Comparison of ENCODE assay signal across 18 cellular contexts in the genomic region with DNA sequence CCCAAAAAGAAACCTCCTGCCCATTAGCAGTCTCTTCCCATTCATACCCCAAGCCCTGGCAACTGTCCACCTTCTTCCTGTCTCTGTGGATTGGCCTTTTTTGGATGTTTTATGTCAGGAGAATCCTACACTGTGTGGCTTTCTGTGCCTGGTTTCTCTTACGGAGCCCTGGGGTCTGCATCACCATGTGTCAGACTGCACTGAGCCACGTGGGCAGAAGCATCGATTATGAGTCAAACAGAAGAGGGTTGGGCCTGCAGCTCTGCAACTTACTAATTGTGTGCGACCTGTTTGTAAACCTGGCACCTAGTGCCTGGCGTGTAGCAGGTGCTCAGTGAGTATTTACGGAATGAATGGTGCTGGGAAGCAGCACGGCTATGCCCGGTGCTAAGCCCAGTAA.
A peak's percentile ranks its signal among the peaks of the same experiment; 100 is the strongest.
DNase-seq lines count a peak whose midpoint lies in the region; ATAC-seq and TF ChIP-seq lines count a peak whose summit lies in the region.
"Had no signal": no experiment of that assay in that cellular context is flagged by ENCODE, and none has a peak within 500 bp of the region (broad histone marks: within the 10 kb centered on the region; RNA-seq: fewer than 3 reads in every experiment).

No MANE protein-coding gene starts in this region.

- POLR2A ChIA-PET in activated CD8-positive, alpha-beta T cell treated with anti-CD3 and anti-CD28 coated beads for 36 hours (lab: Charles Lee), result no interaction called here
- POLR2A ChIA-PET in activated CD8-positive, alpha-beta T cell treated with anti-CD3 and anti-CD28 coated beads, Interleukin-2, amount 10 ng/mL, durations not matched to agents 7 days and 5 days (lab: Charles Lee), result no interaction called here

- H3K9me3 ChIP-seq in smooth muscle cell (replicated peaks; ENCODE audit: low read depth), result no peaks in the 10 kb centered on the region

- ATAC-seq in activated CD8-positive, alpha-beta T cell treated with anti-CD3 and anti-CD28 coated beads for 36 hours, result no peak
- ATAC-seq in activated CD8-positive, alpha-beta T cell treated with anti-CD3 and anti-CD28 coated beads, Interleukin-2, amount 10 ng/mL, durations not matched to agents 7 days and 5 days, result no peak
- ATAC-seq in activated naive CD8-positive, alpha-beta T cell treated with anti-CD3 and anti-CD28 coated beads, Interleukin-2, amount 50 U/mL, for 24 hours, result peak; percentile 24
- ATAC-seq in foreskin keratinocyte (peak; percentile 74), GM18517 (IDR thresholded peaks at IDR 0.05; ENCODE audit: unreplicated experiment) (no peak)
- ATAC-seq: activated naive CD4-positive, alpha-beta T cell treated with anti-CD3 and anti-CD28 coated beads, Interleukin-2, amount 50 U/mL, for 72 hours had no signal

- no peaks in the 10 kb centered on the region for H3K79me2 ChIP-seq in smooth muscle cell (ENCODE audit: low read depth)

- peak overlapping the region; percentile 30 for H3K27ac Mint-ChIP-seq in activated CD8-positive, alpha-beta T cell treated with anti-CD3 and anti-CD28 coated beads for 36 hours
- H3K27ac Mint-ChIP-seq in activated CD8-positive, alpha-beta T cell treated with anti-CD3 and anti-CD28 coated beads, Interleukin-2, amount 10 ng/mL, durations not matched to agents 7 days and 5 days, result no peak overlapping the region
- no peak overlapping the region for H3K27ac Mint-ChIP-seq in activated naive CD8-positive, alpha-beta T cell treated with anti-CD3 and anti-CD28 coated beads, Interleukin-2, amount 50 U/mL, for 24 hours
- H3K27ac Mint-ChIP-seq: activated B cell treated with CpG ODN at 0.5 μM for 24 hours had no signal

- H3K4me1 Mint-ChIP-seq in activated CD8-positive, alpha-beta T cell treated with anti-CD3 and anti-CD28 coated beads for 36 hours (ENCODE audit: low read depth), result peaks cover 8% of the 10 kb centered on the region
- H3K4me1 Mint-ChIP-seq in activated CD8-positive, alpha-beta T cell treated with anti-CD3 and anti-CD28 coated beads, Interleukin-2, amount 10 ng/mL, durations not matched to agents 7 days and 5 days (ENCODE audit: low read depth), result peaks cover 20% of the 10 kb centered on the region
- H3K4me1 Mint-ChIP-seq in activated naive CD8-positive, alpha-beta T cell treated with anti-CD3 and anti-CD28 coated beads, Interleukin-2, amount 50 U/mL, for 24 hours, result peaks cover 19% of the 10 kb centered on the region

- DNase-seq in activated CD8-positive, alpha-beta T cell treated with anti-CD3 and anti-CD28 coated beads for 36 hours, result no peak
- DNase-seq in activated CD8-positive, alpha-beta T cell treated with anti-CD3 and anti-CD28 coated beads, Interleukin-2, amount 10 ng/mL, durations not matched to agents 7 days and 5 days, result no peak
- no peak for DNase-seq in activated naive CD8-positive, alpha-beta T cell treated with anti-CD3 and anti-CD28 coated beads, Interleukin-2, amount 50 U/mL, for 24 hours
- peak in 1 of 2 donors; percentile 40 for DNase-seq in foreskin keratinocyte
- DNase-seq in smooth muscle cell (lab: John Stamatoyannopoulos, UW; ENCODE audit: unreplicated experiment), result no peak
- no peak for DNase-seq in activated CD4-positive, alpha-beta T cell treated with anti-CD3 and anti-CD28 coated beads, Interleukin-2, amount 50 U/mL, for 4 hours
- no peak for DNase-seq in GM03348 (ENCODE audit: low spot score)
- DNase-seq: activated B cell treated with CpG ODN at 0.5 μM for 24 hours; activated CD8-positive, alpha-beta memory T cell treated with anti-CD3 and anti-CD28 coated beads, Interleukin-2, amount 50 U/mL, for 48 hours; CD8-positive, alpha-beta memory T cell; GDM1; left cardiac atrium; NCI-H2081 treated with DMSO at 0.1 percent for 48 hours; NCI-H69; stimulated activated CD4-positive, alpha-beta T cell treated with anti-CD3 and anti-CD28 coated beads, Interleukin-2, amount 100 ng/mL, for 24 hours; SW 1271 had no signal

- H3K27me3 Mint-ChIP-seq in activated CD8-positive, alpha-beta T cell treated with anti-CD3 and anti-CD28 coated beads for 36 hours, result no peaks in the 10 kb centered on the region
- no peaks in the 10 kb centered on the region for H3K27me3 Mint-ChIP-seq in activated CD8-positive, alpha-beta T cell treated with anti-CD3 and anti-CD28 coated beads, Interleukin-2, amount 10 ng/mL, durations not matched to agents 7 days and 5 days (ENCODE audit: low read depth)
- H3K27me3 Mint-ChIP-seq in activated naive CD8-positive, alpha-beta T cell treated with anti-CD3 and anti-CD28 coated beads, Interleukin-2, amount 50 U/mL, for 24 hours, result no peaks in the 10 kb centered on the region
- H3K27me3 Mint-ChIP-seq: activated B cell treated with CpG ODN at 0.5 μM for 24 hours had no signal

- peaks cover 15% of the 10 kb centered on the region for H3K4me1 ChIP-seq in foreskin keratinocyte
- H3K4me1 ChIP-seq in smooth muscle cell (ENCODE audit: low read depth), result peaks cover 17% of the 10 kb centered on the region

- H3F3A ChIP-seq in smooth muscle cell (ENCODE audit: low read depth), result peaks cover 22% of the 10 kb centered on the region

- H3K4me3 ChIP-seq in smooth muscle cell, result no peak overlapping the region

- H3K27me3 ChIP-seq in foreskin keratinocyte, result no peaks in the 10 kb centered on the region
- no peaks in the 10 kb centered on the region for H3K27me3 ChIP-seq in smooth muscle cell (ENCODE audit: low read depth)

- intact Hi-C loops in activated CD8-positive, alpha-beta T cell treated with anti-CD3 and anti-CD28 coated beads for 36 hours (cut with micrococcal nuclease), result no loop called here

- no peak for TF ChIP-seq CTCF in activated CD8-positive, alpha-beta T cell treated with anti-CD3 and anti-CD28 coated beads for 36 hours (IDR thresholded peaks at IDR 0.05)
- TF ChIP-seq CTCF in foreskin keratinocyte (conservative IDR thresholded peaks at IDR 0.05) (no peak), smooth muscle cell (IDR thresholded peaks at IDR 0.05; ENCODE audit: borderline replicate concordance, insufficient read depth, poor library complexity, severe bottlenecking) (no peak)

- peaks cover 60% of the 10 kb centered on the region for H3K36me3 Mint-ChIP-seq in activated CD8-positive, alpha-beta T cell treated with anti-CD3 and anti-CD28 coated beads for 36 hours (ENCODE audit: low read depth)
- peaks cover 77% of the 10 kb centered on the region for H3K36me3 Mint-ChIP-seq in activated CD8-positive, alpha-beta T cell treated with anti-CD3 and anti-CD28 coated beads, Interleukin-2, amount 10 ng/mL, durations not matched to agents 7 days and 5 days (ENCODE audit: low read depth)
- H3K36me3 Mint-ChIP-seq in activated naive CD8-positive, alpha-beta T cell treated with anti-CD3 and anti-CD28 coated beads, Interleukin-2, amount 50 U/mL, for 24 hours (ENCODE audit: low read depth), result peaks cover 84% of the 10 kb centered on the region

- no peak overlapping the region for H3K4me3 Mint-ChIP-seq in activated CD8-positive, alpha-beta T cell treated with anti-CD3 and anti-CD28 coated beads for 36 hours
- no peak overlapping the region for H3K4me3 Mint-ChIP-seq in activated CD8-positive, alpha-beta T cell treated with anti-CD3 and anti-CD28 coated beads, Interleukin-2, amount 10 ng/mL, durations not matched to agents 7 days and 5 days
- no peak overlapping the region for H3K4me3 Mint-ChIP-seq in activated naive CD8-positive, alpha-beta T cell treated with anti-CD3 and anti-CD28 coated beads, Interleukin-2, amount 50 U/mL, for 24 hours
- H3K4me3 Mint-ChIP-seq: activated B cell treated with CpG ODN at 0.5 μM for 24 hours; CD8-positive, alpha-beta memory T cell had no signal

- H3K36me3 ChIP-seq in smooth muscle cell (ENCODE audit: low read depth), result no peaks in the 10 kb centered on the region

- CTCF ChIA-PET in activated CD8-positive, alpha-beta T cell treated with anti-CD3 and anti-CD28 coated beads for 36 hours (lab: Charles Lee), result interaction anchor here (1.0 kb wide), 1 partner anchor 92 kb away, joined by 3 read pairs; no protein-coding TSS in a partner anchor
- CTCF ChIA-PET in activated CD8-positive, alpha-beta T cell treated with anti-CD3 and anti-CD28 coated beads, Interleukin-2, amount 10 ng/mL, durations not matched to agents 7 days and 5 days (lab: Charles Lee), result no interaction called here

- no peaks in the 10 kb centered on the region for H3K9me3 Mint-ChIP-seq in activated CD8-positive, alpha-beta T cell treated with anti-CD3 and anti-CD28 coated beads for 36 hours
- H3K9me3 Mint-ChIP-seq in activated CD8-positive, alpha-beta T cell treated with anti-CD3 and anti-CD28 coated beads, Interleukin-2, amount 10 ng/mL, durations not matched to agents 7 days and 5 days (ENCODE audit: insufficient read depth), result no peaks in the 10 kb centered on the region
- H3K9me3 Mint-ChIP-seq in activated naive CD8-positive, alpha-beta T cell treated with anti-CD3 and anti-CD28 coated beads, Interleukin-2, amount 50 U/mL, for 24 hours, result no peaks in the 10 kb centered on the region
- H3K9me3 Mint-ChIP-seq: activated B cell treated with CpG ODN at 0.5 μM for 24 hours; activated naive CD4-positive, alpha-beta T cell treated with anti-CD3 and anti-CD28 coated beads, Interleukin-2, amount 50 U/mL, for 72 hours; CD8-positive, alpha-beta memory T cell had no signal

- no peak overlapping the region for H3K4me2 ChIP-seq in smooth muscle cell

- H2AFZ ChIP-seq in smooth muscle cell (ENCODE audit: low read depth), result no peak overlapping the region

- H4K20me1 ChIP-seq in smooth muscle cell (ENCODE audit: low read depth), result no peaks in the 10 kb centered on the region

- WGBS in smooth muscle cell (ENCODE audit: low lambda C conversion rate), result 80% methylated on average over 8 of the region's 8 CpGs

- peak overlapping the region; percentile 84 for H3K9ac ChIP-seq in smooth muscle cell (ENCODE audit: low read depth)

- peak overlapping the region; percentile 76 for H3K27ac ChIP-seq in foreskin keratinocyte
- H3K27ac ChIP-seq in smooth muscle cell (ENCODE audit: low read depth), result peak overlapping the region; percentile 96

Comparison
In these comparisons a context has a peak if more than half of its experiments do, and no peak if none do; other contexts are left out.
1. ATAC-seq: peak in activated naive CD8-positive, alpha-beta T cell treated with anti-CD3 and anti-CD28 coated beads, Interleukin-2, amount 50 U/mL, for 24 hours (single experiment) and foreskin keratinocyte (single experiment); none in activated CD8-positive, alpha-beta T cell treated with anti-CD3 and anti-CD28 coated beads for 36 hours (single experiment), activated CD8-positive, alpha-beta T cell treated with anti-CD3 and anti-CD28 coated beads, Interleukin-2, amount 10 ng/mL, durations not matched to agents 7 days and 5 days (single experiment) and GM18517 (single experiment).